In genomic region chr16:2516391-2517240, GRCh38 we compare ENCODE assay signal across 8 cellular contexts. TPM values are rescaled to one million over a fixed set of nuclear protein-coding genes. Genes with fewer than 3 reads are reported as not detected.
A peak's percentile ranks its signal among the peaks of the same experiment; 100 is the strongest.
DNase-seq lines count a peak whose midpoint lies in the region; ATAC-seq and TF ChIP-seq lines count a peak whose summit lies in the region.

No MANE protein-coding gene starts in this region.

- TF ChIP-seq CTCF in prostate gland (IDR thresholded peaks at IDR 0.05) (no peak), GM20000 (IDR thresholded peaks at IDR 0.05; ENCODE audit: extremely low read depth, missing control alignments) (no peak)

- no peaks in the 10 kb centered on the region for H3K9me3 ChIP-seq in esophagus (ENCODE audit: control insufficient read depth in 2 of 2, insufficient read depth in 1 of 2, low read depth in 1 of 2, low read length in 1 of 2)
- H3K9me3 ChIP-seq in prostate gland: no peaks in the 10 kb centered on the region

- DNase-seq in EL (peak; percentile 50), SIG-M5 treated with dmso at 0.1 percent for 504 hours (lab: John Stamatoyannopoulos, UW; ENCODE audit: unreplicated experiment) (peak; percentile 89), prostate gland (ENCODE audit: low spot score) (no peak), GM20000 (ENCODE audit: low spot score) (no peak), cerebellar nuclear complex (lab: John Stamatoyannopoulos, UW) (no peak), NCI-H1694 treated with DMSO at 0.1 percent for 48 hours (lab: John Stamatoyannopoulos, UW) (no peak)

- H3K4me1 ChIP-seq in esophagus (ENCODE audit: control insufficient read depth in 2 of 2, insufficient read depth in 2 of 2, low read length in 1 of 2) (peaks cover 16 to 51% of the 10 kb centered on the region in 2 donors), prostate gland (replicated peaks) (peaks cover 38% of the 10 kb centered on the region)

- no peak for ATAC-seq in HG02642 (IDR thresholded peaks at IDR 0.05; ENCODE audit: poor library complexity, unreplicated experiment)

- intact Hi-C loops in prostate gland (cut with DNase I): no loop called here

- WGBS in esophagus, 2 donors: 56 to 57% methylated on average over 11 of the region's 11 CpGs
- 55% methylated on average over 11 of the region's 11 CpGs for WGBS in prostate gland

- TF ChIP-seq POLR2A in prostate gland (IDR thresholded peaks at IDR 0.05): no peak

- H3K4me3 ChIP-seq in esophagus (ENCODE audit: low read depth in 1 of 2, low read length in 2 of 2): peak overlapping the region; percentile 15 to 92
- no peak overlapping the region for H3K4me3 ChIP-seq in prostate gland

- H3K27ac ChIP-seq in esophagus (ENCODE audit: low read depth in 2 of 2, low read length in 1 of 2): peak overlapping the region; percentile 98 to 99
- peak overlapping the region; percentile 19 to 20 for H3K27ac ChIP-seq in prostate gland

- no peaks in the 10 kb centered on the region for H3K27me3 ChIP-seq in esophagus (ENCODE audit: control insufficient read depth in 1 of 2, insufficient read depth in 2 of 2, low read length in 2 of 2)
- no peaks in the 10 kb centered on the region for H3K27me3 ChIP-seq in prostate gland (replicated peaks; ENCODE audit: insufficient read depth)

- H3K36me3 ChIP-seq in esophagus (ENCODE audit: control insufficient read depth in 2 of 2, insufficient read depth in 2 of 2, low read length in 1 of 2) (peaks cover 0 to 11% of the 10 kb centered on the region in 2 donors), prostate gland (no peaks in the 10 kb centered on the region)

RNA-seq across cellular contexts. Expression of gene ATP6V0C, which starts 2.9 kb away (rescaled TPM):
- polyA plus RNA-seq in esophagus: 100 to 1,000 TPM; 196 to 214 TPM
- total RNA-seq in prostate gland: 100 to 1,000 TPM; 114 to 164 TPM

RNA-seq across cellular contexts. Expression of gene AMDHD2, which starts 3.6 kb away (rescaled TPM):
- polyA plus RNA-seq in esophagus: 10 to 100 TPM; 18.8 to 24.1 TPM
- 10 to 100 TPM; 41.4 to 78.1 TPM for total RNA-seq in prostate gland

RNA-seq across cellular contexts. Expression of gene CEMP1, which starts 14.6 kb away (rescaled TPM):
- under 1 TPM; 0.18 to 0.55 TPM for polyA plus RNA-seq in esophagus
- 1 to 10 TPM; 1.3 to 8.1 TPM for total RNA-seq in prostate gland

RNA-seq across cellular contexts. Expression of gene PDPK1, which starts 21.2 kb away (rescaled TPM):
- polyA plus RNA-seq in esophagus: 10 to 100 TPM; 11.8 to 12.8 TPM
- total RNA-seq in prostate gland: 10 to 100 TPM; 33.1 to 73.2 TPM

RNA-seq across cellular contexts. Expression of gene TBC1D24, which starts 41.7 kb away (rescaled TPM):
- 1 to 10 TPM; 1.3 to 2.8 TPM for polyA plus RNA-seq in esophagus
- total RNA-seq in prostate gland: 10 to 100 TPM; 22.4 to 26.2 TPM

Comparison
In these comparisons a context has a peak if more than half of its experiments do, and no peak if none do; other contexts are left out.
1. DNase-seq: peak in EL (single experiment) and SIG-M5 treated with dmso at 0.1 percent for 504 hours (single experiment); none in prostate gland (single experiment), GM20000 (single experiment), cerebellar nuclear complex (0 of 2) and NCI-H1694 treated with DMSO at 0.1 percent for 48 hours (single experiment).
2. H3K4me3 ChIP-seq: peak in esophagus (2 of 2); none in prostate gland (0 of 2).